8 cellular contexts compared by ENCODE assay signal in genomic region chr5:10307206-10308148, GRCh38. TPM values are rescaled to one million over a fixed set of nuclear protein-coding genes. Genes with fewer than 3 reads are reported as not detected.
DNase-seq lines count a peak whose midpoint lies in the region; ATAC-seq and TF ChIP-seq lines count a peak whose summit lies in the region.

CMBL (minus strand) TSS chr5:10307902; CDS start chr5:10290762, 17,140 bp downstream.

- H3K27me3 Mint-ChIP-seq in neural crest cell (ENCODE audit: low read depth): no peaks in the 10 kb centered on the region

- H3K27ac Mint-ChIP-seq in neural crest cell (ENCODE audit: unreplicated experiment): peak within 1 kb of the TSS; percentile 64

- no peak for TF ChIP-seq CTCF in neural crest cell (conservative IDR thresholded peaks at IDR 0.05)

- peaks cover 20% of the 10 kb centered on the region for H3K4me1 Mint-ChIP-seq in neural crest cell

- H3K36me3 Mint-ChIP-seq in neural crest cell (ENCODE audit: low read depth): no peaks in the 10 kb centered on the region

- no peaks in the 10 kb centered on the region for H3K9me3 Mint-ChIP-seq in neural crest cell

- DNase-seq in CD1c-positive myeloid dendritic cell (ENCODE audit: extremely low spot score) (peak; percentile 33), NCI-H446 treated with DMSO at 0.1 percent for 48 hours (lab: John Stamatoyannopoulos, UW) (peak; percentile 66), activated gamma-delta T cell treated with Interleukin-2 at 50 U/mL for 16 hours (peak; percentile 6), germinal center (ENCODE audit: low spot score) (peak; percentile 28), neural crest cell (ENCODE audit: low read depth, low spot score) (peak; percentile 39)
- no peak for DNase-seq in effector CD4-positive, alpha-beta T cell

- peak within 1 kb of the TSS; percentile 89 for H3K4me3 Mint-ChIP-seq in neural crest cell

- ATAC-seq in GM18907 (IDR thresholded peaks at IDR 0.05; ENCODE audit: unreplicated experiment): peak; percentile 83
- peak; percentile 75 for ATAC-seq in HG03103 (IDR thresholded peaks at IDR 0.05; ENCODE audit: low read depth, unreplicated experiment)

RNA-seq across cellular contexts. Expression of gene CMBL, which starts in this region (rescaled TPM):
- total RNA-seq in neural crest cell: 22.2 and 24.0 TPM in 2 replicates
